1 cellular context compared by ENCODE assay signal in the genomic region with DNA sequence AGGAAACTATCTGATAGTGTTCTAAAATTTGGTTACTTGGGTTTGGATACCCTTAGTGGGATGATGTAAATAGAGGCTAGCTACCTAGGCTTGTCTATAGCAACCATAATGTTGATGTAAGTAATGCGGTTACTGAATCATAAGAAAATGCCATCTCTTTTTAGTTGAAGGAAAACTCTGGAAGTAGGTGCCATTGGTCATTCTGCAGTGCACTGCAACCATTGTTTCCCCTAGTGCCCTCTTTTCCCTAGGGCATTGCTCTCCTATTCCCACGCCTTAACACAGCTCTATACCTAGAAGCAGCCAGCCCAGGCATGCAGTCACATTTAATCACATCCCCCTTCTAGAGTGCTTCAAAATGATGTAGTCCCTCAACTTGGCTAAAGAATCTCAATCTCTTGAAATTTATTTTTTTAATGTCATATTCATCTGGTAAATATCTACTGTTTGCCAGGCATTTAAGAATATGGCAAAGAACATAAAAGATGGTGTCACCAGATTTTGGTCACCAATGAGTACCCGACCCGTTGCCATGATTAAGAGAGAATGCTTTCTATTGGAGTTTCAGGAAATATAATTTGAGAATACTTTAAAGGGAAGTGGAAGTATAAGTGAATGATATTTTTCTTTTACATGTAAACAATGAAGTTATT.
A peak's percentile ranks its signal among the peaks of the same experiment; 100 is the strongest.
TF ChIP-seq lines count a peak whose summit lies in the region.

No MANE protein-coding gene starts in this region.

TF ChIP-seq in HepG2, 621 proteins besides CTCF, POLR2A, EP300 and RAD21 (continued from another document):
- TF ChIP-seq, protein P1, sequence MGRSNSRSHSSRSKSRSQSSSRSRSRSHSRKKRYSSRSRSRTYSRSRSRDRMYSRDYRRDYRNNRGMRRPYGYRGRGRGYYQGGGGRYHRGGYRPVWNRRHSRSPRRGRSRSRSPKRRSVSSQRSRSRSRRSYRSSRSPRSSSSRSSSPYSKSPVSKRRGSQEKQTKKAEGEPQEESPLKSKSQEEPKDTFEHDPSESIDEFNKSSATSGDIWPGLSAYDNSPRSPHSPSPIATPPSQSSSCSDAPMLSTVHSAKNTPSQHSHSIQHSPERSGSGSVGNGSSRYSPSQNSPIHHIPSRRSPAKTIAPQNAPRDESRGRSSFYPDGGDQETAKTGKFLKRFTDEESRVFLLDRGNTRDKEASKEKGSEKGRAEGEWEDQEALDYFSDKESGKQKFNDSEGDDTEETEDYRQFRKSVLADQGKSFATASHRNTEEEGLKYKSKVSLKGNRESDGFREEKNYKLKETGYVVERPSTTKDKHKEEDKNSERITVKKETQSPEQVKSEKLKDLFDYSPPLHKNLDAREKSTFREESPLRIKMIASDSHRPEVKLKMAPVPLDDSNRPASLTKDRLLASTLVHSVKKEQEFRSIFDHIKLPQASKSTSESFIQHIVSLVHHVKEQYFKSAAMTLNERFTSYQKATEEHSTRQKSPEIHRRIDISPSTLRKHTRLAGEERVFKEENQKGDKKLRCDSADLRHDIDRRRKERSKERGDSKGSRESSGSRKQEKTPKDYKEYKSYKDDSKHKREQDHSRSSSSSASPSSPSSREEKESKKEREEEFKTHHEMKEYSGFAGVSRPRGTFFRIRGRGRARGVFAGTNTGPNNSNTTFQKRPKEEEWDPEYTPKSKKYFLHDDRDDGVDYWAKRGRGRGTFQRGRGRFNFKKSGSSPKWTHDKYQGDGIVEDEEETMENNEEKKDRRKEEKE (IDR thresholded peaks at IDR 0.05) = no peak
- TF ChIP-seq ZNF451 (CRISPR knock-in tag; IDR thresholded peaks at IDR 0.05) = no peak
- TF ChIP-seq, protein P2, sequence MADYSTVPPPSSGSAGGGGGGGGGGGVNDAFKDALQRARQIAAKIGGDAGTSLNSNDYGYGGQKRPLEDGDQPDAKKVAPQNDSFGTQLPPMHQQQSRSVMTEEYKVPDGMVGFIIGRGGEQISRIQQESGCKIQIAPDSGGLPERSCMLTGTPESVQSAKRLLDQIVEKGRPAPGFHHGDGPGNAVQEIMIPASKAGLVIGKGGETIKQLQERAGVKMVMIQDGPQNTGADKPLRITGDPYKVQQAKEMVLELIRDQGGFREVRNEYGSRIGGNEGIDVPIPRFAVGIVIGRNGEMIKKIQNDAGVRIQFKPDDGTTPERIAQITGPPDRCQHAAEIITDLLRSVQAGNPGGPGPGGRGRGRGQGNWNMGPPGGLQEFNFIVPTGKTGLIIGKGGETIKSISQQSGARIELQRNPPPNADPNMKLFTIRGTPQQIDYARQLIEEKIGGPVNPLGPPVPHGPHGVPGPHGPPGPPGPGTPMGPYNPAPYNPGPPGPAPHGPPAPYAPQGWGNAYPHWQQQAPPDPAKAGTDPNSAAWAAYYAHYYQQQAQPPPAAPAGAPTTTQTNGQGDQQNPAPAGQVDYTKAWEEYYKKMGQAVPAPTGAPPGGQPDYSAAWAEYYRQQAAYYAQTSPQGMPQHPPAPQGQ (CRISPR knock-in tag; IDR thresholded peaks at IDR 0.05; ENCODE audit: borderline replicate concordance) = peak; percentile 81; the same call in 1 of the 2 replicates
- TF ChIP-seq KLF6 (CRISPR knock-in tag; IDR thresholded peaks at IDR 0.05) = no peak
- peak; percentile 92 for TF ChIP-seq AGO2 (optimal IDR thresholded peaks at IDR 0.05; ENCODE audit: low read depth, low read length)
